1 cellular context compared by ENCODE assay signal in genomic region chr10:23053036-23053435, GRCh38.
TF ChIP-seq lines count a peak whose summit lies in the region.

No MANE protein-coding gene starts in this region.

TF ChIP-seq in K562, 482 proteins besides CTCF, POLR2A, EP300 and RAD21 (continued from another document):
- TF ChIP-seq PRDM10 (IDR thresholded peaks at IDR 0.05; ENCODE audit: partially characterized antibody) (peak; percentile 24), ZNF639 (CRISPR knock-in tag; conservative IDR thresholded peaks at IDR 0.05 in 1 of 2, IDR thresholded peaks at IDR 0.05 in 1 of 2) (0 out of 4 replicates have a peak, but pooled peaks of 1 of the 2 experiments have one; percentile 39), TAF1 (IDR thresholded peaks at IDR 0.05; ENCODE audit: control insufficient read depth, extremely low read depth, insufficient read depth, low read length, severe bottlenecking) (no peak), AFF4 (CRISPR knock-in tag; IDR thresholded peaks at IDR 0.05) (no peak), GABPB1 (CRISPR knock-in tag; IDR thresholded peaks at IDR 0.05) (no peak), ZNF263 (CRISPR knock-in tag; IDR thresholded peaks at IDR 0.05; ENCODE audit: borderline replicate concordance) (peak; percentile 76; the same call in 1 of the 2 replicates), MAFG (tag; conservative IDR thresholded peaks at IDR 0.05) (peak; percentile 98), ELF4 (CRISPR knock-in tag; IDR thresholded peaks at IDR 0.05) (no peak), ZNF174 (CRISPR knock-in tag; IDR thresholded peaks at IDR 0.05) (no peak)
TF ChIP-seq in K562: peak in this region for 49.
